Comparison of ENCODE assay signal across 1 cellular context in genomic region chr9:107283621-107284616, GRCh38.
TF ChIP-seq lines count a peak whose summit lies in the region.

No MANE protein-coding gene starts in this region.

TF ChIP-seq in K562, 482 proteins besides CTCF, POLR2A, EP300 and RAD21 (continued from another document and continues in another):
- TF ChIP-seq RREB1 (CRISPR knock-in tag; IDR thresholded peaks at IDR 0.05) (no peak), C11orf30 (IDR thresholded peaks at IDR 0.05; ENCODE audit: low read depth) (no peak), NCOA1 (IDR thresholded peaks at IDR 0.05; ENCODE audit: low read depth) (no peak), MTA2 (IDR thresholded peaks at IDR 0.05; ENCODE audit: low read depth) (no peak), RFX1 (IDR thresholded peaks at IDR 0.05) (no peak), MEIS2 (IDR thresholded peaks at IDR 0.05; ENCODE audit: partially characterized antibody) (no peak), ZNF740 (CRISPR knock-in tag; IDR thresholded peaks at IDR 0.05) (no peak), ZNF740 (tag; IDR thresholded peaks at IDR 0.05) (no peak), MYC (IDR thresholded peaks at IDR 0.05; ENCODE audit: low read depth, low read length) (peak; percentile 95), MYC (CRISPR knock-in tag; IDR thresholded peaks at IDR 0.05; ENCODE audit: borderline replicate concordance, low read depth) (peak; percentile 74; the same call in 1 of the 2 replicates), JUN (IDR thresholded peaks at IDR 0.05; ENCODE audit: borderline replicate concordance, low read depth, low read length) (no peak), JUN (CRISPR knock-in tag; IDR thresholded peaks at IDR 0.05; ENCODE audit: borderline replicate concordance) (no peak), ZNF436 (CRISPR knock-in tag; IDR thresholded peaks at IDR 0.05) (no peak), ZNF324 (CRISPR knock-in tag; IDR thresholded peaks at IDR 0.05) (no peak), RBM17 (IDR thresholded peaks at IDR 0.05; ENCODE audit: borderline replicate concordance, low read depth, low read length) (no peak), GABPB1 (CRISPR knock-in tag; IDR thresholded peaks at IDR 0.05) (peak; percentile 19; the same call in 1 of the 2 replicates), HES1 (IDR thresholded peaks at IDR 0.05; ENCODE audit: low read depth) (no peak), DMBX1 (CRISPR knock-in tag; IDR thresholded peaks at IDR 0.05; ENCODE audit: borderline replicate concordance) (no peak), ARHGAP35 (IDR thresholded peaks at IDR 0.05; ENCODE audit: partially characterized antibody) (no peak), CREB3 (tag; conservative IDR thresholded peaks at IDR 0.05; ENCODE audit: low read depth) (no peak), ZNF282 (CRISPR knock-in tag; IDR thresholded peaks at IDR 0.05) (no peak), ZNF398 (CRISPR knock-in tag; IDR thresholded peaks at IDR 0.05) (no peak), ARID3A (IDR thresholded peaks at IDR 0.05; ENCODE audit: borderline replicate concordance, low read depth, low read length) (no peak), YY1 (IDR thresholded peaks at IDR 0.05; ENCODE audit: borderline replicate concordance in 1 of 3, control insufficient read depth in 1 of 3, extremely low read depth in 1 of 3, insufficient read depth in 3 of 3, insufficient read length in 1 of 3, insufficient replicate concordance in 2 of 3, low read depth in 1 of 3, low read length in 2 of 3) (peak in 1 of 3 experiments; percentile 65), PML (IDR thresholded peaks at IDR 0.05; ENCODE audit: low read length) (0 out of 2 replicates have a peak, but pooled peaks have one; percentile 6), HSF4 (CRISPR knock-in tag; IDR thresholded peaks at IDR 0.05; ENCODE audit: borderline replicate concordance) (no peak), SAFB2 (IDR thresholded peaks at IDR 0.05; ENCODE audit: borderline replicate concordance, low read depth, low read length, severe bottlenecking) (no peak), TCF3 (CRISPR knock-in tag; IDR thresholded peaks at IDR 0.05) (no peak), ZNF280A (IDR thresholded peaks at IDR 0.05; ENCODE audit: low read depth, partially characterized antibody) (no peak), CHD1 (IDR thresholded peaks at IDR 0.05; ENCODE audit: low read length) (peak; percentile 76), ZBTB5 (IDR thresholded peaks at IDR 0.05) (no peak), U2AF2 (optimal IDR thresholded peaks at IDR 0.05; ENCODE audit: low read depth, low read length) (no peak), ZNF507 (tag; conservative IDR thresholded peaks at IDR 0.05) (no peak), ZNF316 (IDR thresholded peaks at IDR 0.05) (no peak), EHMT2 (IDR thresholded peaks at IDR 0.05) (no peak), ARID1B (IDR thresholded peaks at IDR 0.05) (0 out of 2 replicates have a peak, but pooled peaks have one; percentile 28), ZNF217 (CRISPR knock-in tag; IDR thresholded peaks at IDR 0.05) (no peak), RHOXF2B (CRISPR knock-in tag; conservative IDR thresholded peaks at IDR 0.05) (no peak), GABPA (tag; conservative IDR thresholded peaks at IDR 0.05; ENCODE audit: low read depth) (no peak), FOXP4 (CRISPR knock-in tag; IDR thresholded peaks at IDR 0.05; ENCODE audit: borderline replicate concordance) (peak; percentile 76; the same call in 1 of the 2 replicates)
